15 cellular contexts compared by ENCODE assay signal in the genomic region with DNA sequence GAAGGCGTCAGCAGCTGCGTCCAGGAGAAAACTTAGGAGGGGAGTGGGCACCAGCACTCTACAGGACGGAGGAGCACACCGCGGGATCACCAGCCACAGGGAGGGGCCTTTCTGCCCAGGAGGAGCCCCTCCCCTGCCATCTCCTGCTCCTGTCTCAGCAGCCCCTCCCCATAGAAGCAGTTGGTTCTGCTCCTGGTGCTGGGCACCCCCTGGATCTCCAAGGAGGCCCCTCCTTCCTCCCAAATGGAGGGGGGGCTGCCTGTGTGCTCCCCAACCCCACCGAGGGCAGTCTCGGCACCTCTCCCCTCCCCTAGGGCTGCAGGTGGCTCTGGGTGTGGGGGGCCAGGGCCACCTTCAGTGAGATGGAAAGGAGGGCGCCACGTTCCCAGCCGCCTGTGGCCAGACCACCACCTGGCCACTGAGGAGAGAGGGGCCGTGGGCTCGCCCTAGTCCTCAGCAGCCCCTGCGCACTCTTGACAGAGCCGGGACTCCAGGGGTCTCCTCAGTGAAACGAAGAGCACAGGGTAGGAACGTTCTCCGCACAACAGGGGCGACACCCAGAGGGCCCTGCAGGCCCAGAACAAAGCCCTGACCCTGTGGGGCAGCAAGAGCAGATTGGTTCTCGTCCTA. TPM values are rescaled to one million over a fixed set of nuclear protein-coding genes. Genes with fewer than 3 reads are reported as not detected.
DNase-seq lines count a peak whose midpoint lies in the region; ATAC-seq and TF ChIP-seq lines count a peak whose summit lies in the region.
"Had no signal": no experiment of that assay in that cellular context is flagged by ENCODE, and none has a peak within 500 bp of the region (broad histone marks: within the 10 kb centered on the region; RNA-seq: fewer than 3 reads in every experiment).

No MANE protein-coding gene starts in this region.

- no peak overlapping the region for H2BK120ac ChIP-seq in neuronal stem cell (ENCODE audit: low read depth, low read length)

- peaks cover 16% of the 10 kb centered on the region for H3K27me3 Mint-ChIP-seq in glutamatergic neuron (ENCODE audit: unreplicated experiment)

- no peak overlapping the region for H3K23ac ChIP-seq in neuronal stem cell (ENCODE audit: low read depth, low read length, poor library complexity)

- H3K27me3 ChIP-seq in neuronal stem cell (ENCODE audit: control insufficient read depth in 3 of 3, insufficient read depth in 3 of 3, low read depth in 1 of 3, low read length in 3 of 3) (peaks cover 21 to 67% (median 37%) of the 10 kb centered on the region in 3 experiments), aorta (ENCODE audit: control insufficient read depth in 1 of 2, insufficient read depth in 2 of 2, low read length in 1 of 2) (no peaks in the 10 kb centered on the region)

- intact Hi-C loops in aorta (cut with DNase I), result loop anchor here (10.0 kb wide), 3 partner anchors 83 to 313 kb away; a partner anchor contains a TSS

- H2AK5ac ChIP-seq in neuronal stem cell (ENCODE audit: low read depth, low read length), result peak overlapping the region; percentile 78

- no peak overlapping the region for H3K27ac ChIP-seq in neuronal stem cell (replicated peaks; ENCODE audit: low read length)
- H3K27ac ChIP-seq in aorta (ENCODE audit: low read depth in 1 of 2, low read length in 2 of 2), result no peak overlapping the region

- no peak overlapping the region for H3K18ac ChIP-seq in neuronal stem cell (ENCODE audit: low read length)

- no peak for ATAC-seq in aorta (ENCODE audit: low FRiP score)

- H3K27ac Mint-ChIP-seq in glutamatergic neuron (ENCODE audit: unreplicated experiment), result peak overlapping the region; percentile 12
- H3K27ac Mint-ChIP-seq: CD14-positive monocyte had no signal

- DNase-seq in D341Med (ENCODE audit: low spot score) (peak; percentile 18), glutamatergic neuron (no peak), neuronal stem cell (ENCODE audit: low spot score) (no peak), aorta (peak; percentile 28 to 60), AG20443 (ENCODE audit: low spot score) (no peak), Ammon's horn (ENCODE audit: low spot score) (no peak), NOMO-1 treated with DMSO at 0.1 percent for 48 hours (lab: John Stamatoyannopoulos, UW; ENCODE audit: unreplicated experiment) (no peak)
- DNase-seq: DMS79, Kasumi-1, NCI-H1417, NCI-H1694 treated with DMSO at 0.1 percent for 48 hours, NCI-H446, NCI-H526, SHP77 had no signal

- H3K9ac ChIP-seq in neuronal stem cell (ENCODE audit: low read depth, low read length, poor library complexity), result peak overlapping the region; percentile 32

- no peak for TF ChIP-seq CTCF in glutamatergic neuron (IDR thresholded peaks at IDR 0.05; ENCODE audit: partially characterized antibody, unreplicated experiment)

- peaks cover 3% of the 10 kb centered on the region for H3K79me1 ChIP-seq in neuronal stem cell (ENCODE audit: low read depth, low read length)

- no peaks in the 10 kb centered on the region for H3K36me3 Mint-ChIP-seq in glutamatergic neuron (ENCODE audit: unreplicated experiment)

- H2BK12ac ChIP-seq in neuronal stem cell (ENCODE audit: low read length), result no peak overlapping the region

- H3K4me3 Mint-ChIP-seq in glutamatergic neuron (ENCODE audit: unreplicated experiment), result no peak overlapping the region

- H2AFZ ChIP-seq in neuronal stem cell (ENCODE audit: low read length), result no peak overlapping the region

- H3K4me3 ChIP-seq in neuronal stem cell (ENCODE audit: low read length in 2 of 2), result no peak overlapping the region
- H3K4me3 ChIP-seq in aorta (ENCODE audit: low read length in 2 of 2), result no peak overlapping the region

- H3K36me3 ChIP-seq in neuronal stem cell (replicated peaks in 1 of 2; ENCODE audit: control insufficient read depth in 2 of 2, insufficient read depth in 2 of 2, low read length in 2 of 2), result no peaks in the 10 kb centered on the region
- H3K36me3 ChIP-seq in aorta (ENCODE audit: control insufficient read depth in 1 of 2, insufficient read depth in 2 of 2, low read length in 1 of 2), result no peaks in the 10 kb centered on the region

- peaks cover 20% of the 10 kb centered on the region for H3K9me3 Mint-ChIP-seq in glutamatergic neuron (ENCODE audit: unreplicated experiment)

- no peak overlapping the region for H4K91ac ChIP-seq in neuronal stem cell (ENCODE audit: low read depth, low read length, poor library complexity)

- H2BK5ac ChIP-seq in neuronal stem cell (ENCODE audit: low read length), result no peak overlapping the region

- no peak overlapping the region for H3K4ac ChIP-seq in neuronal stem cell (ENCODE audit: low read length)

- H3K4me1 ChIP-seq in neuronal stem cell (ENCODE audit: control insufficient read depth in 2 of 2, insufficient read depth in 1 of 2, low read depth in 1 of 2, low read length in 2 of 2), result peaks cover 5 to 8% of the 10 kb centered on the region in 2 donors
- H3K4me1 ChIP-seq in aorta (ENCODE audit: control insufficient read depth in 1 of 2, insufficient read depth in 2 of 2, low read length in 2 of 2), result no peaks in the 10 kb centered on the region

- H4K8ac ChIP-seq in neuronal stem cell (ENCODE audit: low read depth, low read length), result no peak overlapping the region

- H2BK15ac ChIP-seq in neuronal stem cell (ENCODE audit: low read length), result peak overlapping the region; percentile 39

- H3K4me1 Mint-ChIP-seq in glutamatergic neuron (ENCODE audit: low read depth, unreplicated experiment), result peaks cover 28% of the 10 kb centered on the region

- H3K9me3 ChIP-seq in neuronal stem cell (replicated peaks in 1 of 2; ENCODE audit: control insufficient read depth in 2 of 2, insufficient read depth in 1 of 2, low read depth in 1 of 2, low read length in 2 of 2) (no peaks in the 10 kb centered on the region), aorta (ENCODE audit: control insufficient read depth, low read length) (no peaks in the 10 kb centered on the region)

- no peak overlapping the region for H3K14ac ChIP-seq in neuronal stem cell (ENCODE audit: low read length)

- WGBS in neuronal stem cell (ENCODE audit: extremely low coverage in 2 of 2, insufficient read length in 2 of 2, insufficient replicate concordance in 1 of 2), 2 donors, result no CpG with 5 or more reads among the region's 19 CpGs
- 86 to 89% methylated on average over 19 of the region's 19 CpGs for WGBS in aorta, 2 donors

- H3K4me2 ChIP-seq in neuronal stem cell (ENCODE audit: insufficient read depth, low read length, poor library complexity, severe bottlenecking), result no peak overlapping the region

RNA-seq across cellular contexts. Expression of a gene that starts 37.8 kb away (rescaled TPM):
- total RNA-seq in glutamatergic neuron (ENCODE audit: unreplicated experiment), result 115 TPM
- polyA plus RNA-seq in neuronal stem cell (2013, experiment 1 of 2), result 0.13 TPM
- 0.12 TPM for polyA plus RNA-seq in neuronal stem cell (2013, experiment 2 of 2)
- 10 to 100 TPM in 1 of 2 donors, 1 to 10 TPM in 1; 5.2 to 13.7 TPM for total RNA-seq in aorta
- polyA plus RNA-seq in aorta, result under 1 TPM; 0.13 to 0.50 TPM
- polyA plus RNA-seq: CD14-positive monocyte had no signal

Comparison
In these comparisons a context has a peak if more than half of its experiments do, and no peak if none do; other contexts are left out.
1. DNase-seq: peak in D341Med (single experiment) and aorta (2 of 2); none in glutamatergic neuron (single experiment), neuronal stem cell (single experiment), AG20443 (single experiment), Ammon's horn (single experiment) and NOMO-1 treated with DMSO at 0.1 percent for 48 hours (single experiment).